10 cellular contexts compared by ENCODE assay signal in the genomic region with DNA sequence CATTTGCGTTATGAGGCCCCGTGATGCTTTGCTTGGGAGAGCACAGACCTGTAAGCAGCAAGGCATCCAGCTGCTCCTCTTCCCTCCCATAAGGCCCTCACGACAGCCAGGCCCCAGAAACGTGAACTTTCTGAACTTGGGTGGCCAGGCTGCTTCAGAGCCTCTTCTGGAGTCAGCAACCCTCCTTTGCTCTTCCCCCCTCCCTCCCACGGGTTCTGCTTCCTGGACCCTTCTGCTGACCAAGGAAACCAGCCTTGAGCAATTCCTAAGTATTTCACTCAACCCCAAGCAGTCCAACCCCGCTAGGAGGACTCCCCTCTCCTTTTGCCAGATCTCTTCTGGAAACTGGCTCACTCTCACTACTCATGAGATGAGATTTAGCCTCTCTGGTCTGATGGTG.
DNase-seq lines count a peak whose midpoint lies in the region; ATAC-seq and TF ChIP-seq lines count a peak whose summit lies in the region.
"Had no signal": no experiment of that assay in that cellular context is flagged by ENCODE, and none has a peak within 500 bp of the region (broad histone marks: within the 10 kb centered on the region; RNA-seq: fewer than 3 reads in every experiment).

No MANE protein-coding gene starts in this region.

- H3K4ac ChIP-seq in mesenchymal stem cell (ENCODE audit: low read depth in 1 of 2, low read length in 2 of 2), result peak overlapping the region in 1 of 2 experiments; percentile 28

- H2AK5ac ChIP-seq in mesenchymal stem cell (ENCODE audit: low read length, severe bottlenecking), result peak overlapping the region; percentile 46

- no peaks in the 10 kb centered on the region for H3K9me3 ChIP-seq in duodenal mucosa (ENCODE audit: control insufficient read depth in 1 of 2, low read length in 2 of 2)
- no peaks in the 10 kb centered on the region for H3K9me3 ChIP-seq in mesenchymal stem cell (ENCODE audit: control insufficient read depth, low read length)
- H3K9me3 ChIP-seq in thymus (ENCODE audit: control insufficient read depth), result no peaks in the 10 kb centered on the region

- no peak overlapping the region for H2BK15ac ChIP-seq in mesenchymal stem cell (ENCODE audit: low read depth, poor library complexity, severe bottlenecking)

- peak overlapping the region; percentile 49 to 79 for H3K18ac ChIP-seq in mesenchymal stem cell (ENCODE audit: low read depth in 1 of 2, low read length in 2 of 2)

- no peak for ATAC-seq in HG02840 (IDR thresholded peaks at IDR 0.05; ENCODE audit: low FRiP score, unreplicated experiment)
- no peak for ATAC-seq in HG03571 (IDR thresholded peaks at IDR 0.05; ENCODE audit: unreplicated experiment)
- no peak for ATAC-seq in HG03280 (IDR thresholded peaks at IDR 0.05; ENCODE audit: unreplicated experiment)
- ATAC-seq: T-cell had no signal

- no peak overlapping the region for H2AFZ ChIP-seq in mesenchymal stem cell (ENCODE audit: low read depth, low read length)

- H2BK12ac ChIP-seq in mesenchymal stem cell (ENCODE audit: low read length in 2 of 2), result peak overlapping the region in 1 of 2 experiments; percentile 55

- H3K4me3 ChIP-seq in NB4 (ENCODE audit: low read depth, low read length) (no peak overlapping the region), duodenal mucosa (ENCODE audit: low read depth in 1 of 2, low read length in 2 of 2) (no peak overlapping the region), mesenchymal stem cell (ENCODE audit: insufficient read depth in 1 of 2, low read depth in 1 of 2, low read length in 2 of 2) (peak overlapping the region in 1 of 2 experiments; percentile 6), thymus (ENCODE audit: low read length) (no peak overlapping the region)

- H3K27ac ChIP-seq in duodenal mucosa (ENCODE audit: low read depth, low read length) (peak overlapping the region; percentile 52), mesenchymal stem cell (ENCODE audit: low read length, poor library complexity, severe bottlenecking) (peak overlapping the region; percentile 73), thymus (ENCODE audit: low read depth) (peak overlapping the region; percentile 98)

- H3K23ac ChIP-seq in mesenchymal stem cell (ENCODE audit: low read length in 2 of 2), result no peak overlapping the region

- H3K27me3 ChIP-seq in duodenal mucosa (ENCODE audit: control insufficient read depth in 1 of 2, insufficient read depth in 2 of 2, low read length in 2 of 2), result no peaks in the 10 kb centered on the region
- H3K27me3 ChIP-seq in mesenchymal stem cell (ENCODE audit: control insufficient read depth in 1 of 2, insufficient read depth in 1 of 2, low read length in 2 of 2), result no peaks in the 10 kb centered on the region
- H3K27me3 ChIP-seq in thymus (ENCODE audit: control insufficient read depth, insufficient read depth), result no peaks in the 10 kb centered on the region

- no peak for TF ChIP-seq POLR2A in NB4 (IDR thresholded peaks at IDR 0.05; ENCODE audit: extremely low read depth, insufficient read length)

- DNase-seq in NB4 (ENCODE audit: low read depth), result peak; percentile 84
- peak; percentile 92 for DNase-seq in mesenchymal stem cell
- no peak for DNase-seq in foreskin melanocyte
- DNase-seq: NCI-H510A treated with DMSO at 0.1 percent for 48 hours, T-cell had no signal

- H3K36me3 ChIP-seq in duodenal mucosa (ENCODE audit: control insufficient read depth in 1 of 2, insufficient read depth in 2 of 2, low read length in 2 of 2) (no peaks in the 10 kb centered on the region), mesenchymal stem cell (ENCODE audit: control insufficient read depth in 1 of 2, insufficient read depth in 2 of 2, low read depth in 1 of 2, low read length in 2 of 2) (peaks cover 0 to 7% of the 10 kb centered on the region in 2 experiments), thymus (ENCODE audit: control insufficient read depth, insufficient read depth) (no peaks in the 10 kb centered on the region)

- H3K9ac ChIP-seq in duodenal mucosa (ENCODE audit: low read depth in 1 of 2, low read length in 2 of 2) (no peak overlapping the region), mesenchymal stem cell (ENCODE audit: low read length) (peak overlapping the region; percentile 60)

- H2BK120ac ChIP-seq in mesenchymal stem cell (ENCODE audit: low read depth, low read length), result no peak overlapping the region

- no peak overlapping the region for H3K4me2 ChIP-seq in mesenchymal stem cell (ENCODE audit: low read length, poor library complexity, severe bottlenecking)

- peaks cover 30 to 38% of the 10 kb centered on the region in 2 donors for H3K4me1 ChIP-seq in duodenal mucosa (ENCODE audit: control insufficient read depth in 1 of 2, insufficient read depth in 2 of 2, low read length in 2 of 2)
- peaks cover 27% of the 10 kb centered on the region for H3K4me1 ChIP-seq in mesenchymal stem cell (ENCODE audit: control insufficient read depth, insufficient read depth, low read depth, low read length)
- peaks cover 64% of the 10 kb centered on the region for H3K4me1 ChIP-seq in thymus (ENCODE audit: control insufficient read depth, insufficient read depth, low read length)

- H4K91ac ChIP-seq in mesenchymal stem cell (ENCODE audit: low read length), result peak overlapping the region; percentile 11

- WGBS in mesenchymal stem cell, result 31% methylated on average over 6 of the region's 6 CpGs
- WGBS in thymus, result 64% methylated on average over 6 of the region's 6 CpGs

- peak overlapping the region; percentile 53 for H4K8ac ChIP-seq in mesenchymal stem cell (ENCODE audit: low read length)

- H3K14ac ChIP-seq in mesenchymal stem cell (ENCODE audit: low read length in 2 of 2), result no peak overlapping the region

- no peak for TF ChIP-seq CTCF in NB4 (IDR thresholded peaks at IDR 0.05; ENCODE audit: low read depth, low read length)

- no peak overlapping the region for H2BK5ac ChIP-seq in mesenchymal stem cell (ENCODE audit: low read depth, low read length, poor library complexity, severe bottlenecking)

- peaks cover 14% of the 10 kb centered on the region for H3K79me1 ChIP-seq in mesenchymal stem cell (replicated peaks; ENCODE audit: low read length, poor library complexity, severe bottlenecking)
